ENCODE assay signal across 23 cellular contexts in the genomic region with DNA sequence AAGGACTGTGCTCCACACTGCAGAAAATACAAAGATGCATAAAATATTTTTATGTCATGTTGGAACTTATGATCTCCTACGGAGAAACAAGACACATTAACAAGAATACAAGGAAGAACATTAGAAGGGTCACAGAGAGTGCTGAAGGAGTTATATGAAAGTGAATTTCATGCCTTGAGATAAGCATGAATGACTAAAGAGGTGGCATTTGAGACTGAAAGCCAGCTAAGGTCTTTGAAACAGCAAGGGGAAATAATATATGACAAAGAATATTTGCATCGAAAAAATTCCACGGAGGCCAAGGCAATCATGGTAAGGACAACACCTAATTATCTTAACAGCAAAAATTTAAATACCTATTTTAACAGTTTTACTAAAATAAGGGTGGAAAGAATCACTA. TPM values are rescaled to one million over a fixed set of nuclear protein-coding genes. Genes with fewer than 3 reads are reported as not detected.
DNase-seq lines count a peak whose midpoint lies in the region; ATAC-seq and TF ChIP-seq lines count a peak whose summit lies in the region.
"Had no signal": no experiment of that assay in that cellular context is flagged by ENCODE, and none has a peak within 500 bp of the region (broad histone marks: within the 10 kb centered on the region; RNA-seq: fewer than 3 reads in every experiment).

No MANE protein-coding gene starts in this region.

- peaks cover 7% of the 10 kb centered on the region for H3K36me3 Mint-ChIP-seq in mesothelial cell of epicardium

- no peak for DNase-seq in mesothelial cell of epicardium (ENCODE audit: low spot score in 2 of 2, unreplicated experiment in 2 of 2)
- no peak for DNase-seq in occipital lobe (lab: John Stamatoyannopoulos, UW)
- DNase-seq in DMS 273 treated with DMSO at 0.1 percent for 48 hours (lab: John Stamatoyannopoulos, UW): no peak
- DNase-seq in amygdala (lab: John Stamatoyannopoulos, UW): no peak
- DNase-seq: activated CD4-positive, alpha-beta T cell treated with anti-CD3 and anti-CD28 coated beads for 1 hour; AML-193; Caco-2; caudate nucleus; dorsolateral prefrontal cortex; EL; foreskin keratinocyte; hypothalamus; naive thymus-derived CD8-positive, alpha-beta T cell; NCI-H1105 treated with DMSO at 0.1 percent for 48 hours; NCI-H2107; NCI-H526 treated with DMSO at 0.1 percent for 48 hours; Right ventricle myocardium superior; stomach; SW 1271; upper lobe of left lung had no signal

- no peak overlapping the region for H3K4me3 Mint-ChIP-seq in mesothelial cell of epicardium

- peaks cover 23% of the 10 kb centered on the region for H3K4me1 Mint-ChIP-seq in mesothelial cell of epicardium

- peaks cover 3% of the 10 kb centered on the region for H3K9me3 Mint-ChIP-seq in mesothelial cell of epicardium
- H3K9me3 Mint-ChIP-seq: naive thymus-derived CD8-positive, alpha-beta T cell had no signal

- H3K27me3 Mint-ChIP-seq in mesothelial cell of epicardium (ENCODE audit: low read depth): no peaks in the 10 kb centered on the region
- H3K27me3 Mint-ChIP-seq: naive thymus-derived CD8-positive, alpha-beta T cell had no signal

- no peak for TF ChIP-seq CTCF in mesothelial cell of epicardium (IDR thresholded peaks at IDR 0.05; ENCODE audit: unreplicated experiment)

- H3K27ac Mint-ChIP-seq in mesothelial cell of epicardium: peak overlapping the region; percentile 25

- ATAC-seq in GM18519 (IDR thresholded peaks at IDR 0.05; ENCODE audit: low FRiP score, unreplicated experiment) (peak; percentile 52), GM19467 (IDR thresholded peaks at IDR 0.05; ENCODE audit: unreplicated experiment) (peak; percentile 73), HG02981 (IDR thresholded peaks at IDR 0.05; ENCODE audit: unreplicated experiment) (peak; percentile 86)
- ATAC-seq: foreskin keratinocyte; naive thymus-derived CD8-positive, alpha-beta T cell had no signal

RNA-seq across cellular contexts. Expression of a gene that starts 12.5 kb away (rescaled TPM):
- 65.4 to 72.8 TPM (median 72.4 TPM) in 3 replicates for total RNA-seq in mesothelial cell of epicardium
- 117 TPM for total RNA-seq in occipital lobe
